ENCODE assay signal across 23 cellular contexts in genomic region chr1:216766633-216767325, GRCh38. TPM values are rescaled to one million over a fixed set of nuclear protein-coding genes. Genes with fewer than 3 reads are reported as not detected.
DNase-seq lines count a peak whose midpoint lies in the region; ATAC-seq and TF ChIP-seq lines count a peak whose summit lies in the region.
"Had no signal": no experiment of that assay in that cellular context is flagged by ENCODE, and none has a peak within 500 bp of the region (broad histone marks: within the 10 kb centered on the region; RNA-seq: fewer than 3 reads in every experiment).

No MANE protein-coding gene starts in this region.

- H3K36me3 Mint-ChIP-seq in immature natural killer cell: no peaks in the 10 kb centered on the region
- H3K36me3 Mint-ChIP-seq: activated CD4-positive, alpha-beta memory T cell treated with anti-CD3 and anti-CD28 coated beads for 36 hours; CD8-positive, alpha-beta T cell had no signal

- H3K36me3 ChIP-seq in skeletal muscle tissue (ENCODE audit: control insufficient read depth in 3 of 3, insufficient read depth in 3 of 3, low read length in 3 of 3): no peaks in the 10 kb centered on the region
- no peaks in the 10 kb centered on the region for H3K36me3 ChIP-seq in SJCRH30
- H3K36me3 ChIP-seq: breast epithelium, tibial nerve had no signal

- peaks cover 0 to 37% (median 7%) of the 10 kb centered on the region in 6 donors for H3K9me3 Mint-ChIP-seq in immature natural killer cell
- H3K9me3 Mint-ChIP-seq: activated B cell treated with CpG ODN at 0.5 μM for 24 hours; activated CD4-positive, alpha-beta memory T cell treated with anti-CD3 and anti-CD28 coated beads for 36 hours; CD8-positive, alpha-beta T cell; dendritic cell treated with granulocyte-macrophage colony-stimulating factor and Interleukin-4, amounts not matched to agents 40 ng/mL and 50 ng/mL, for 4 days had no signal

- H3K4me3 Mint-ChIP-seq in immature natural killer cell: no peak overlapping the region
- H3K4me3 Mint-ChIP-seq: activated B cell treated with CpG ODN at 0.5 μM for 24 hours; activated CD4-positive, alpha-beta memory T cell treated with anti-CD3 and anti-CD28 coated beads for 36 hours; CD8-positive, alpha-beta T cell; dendritic cell treated with granulocyte-macrophage colony-stimulating factor and Interleukin-4, amounts not matched to agents 40 ng/mL and 50 ng/mL, for 4 days; stimulated activated naive CD8-positive, alpha-beta T cell treated with anti-CD3 and anti-CD28 coated beads, Interleukin-15, amount 100 ng/mL, for 72 hours had no signal

- ATAC-seq in foreskin keratinocyte: peak; percentile 76
- ATAC-seq: CD8-positive, alpha-beta T cell; stimulated activated naive CD8-positive, alpha-beta T cell treated with anti-CD3 and anti-CD28 coated beads, Interleukin-15, amount 100 ng/mL, for 72 hours had no signal

- DNase-seq in HT1080 (ENCODE audit: low read depth) (peak; percentile 11), T1000 (lab: John Stamatoyannopoulos, UW) (peak; percentile 6), foreskin keratinocyte (peak; percentile 41 to 65), immature natural killer cell (no peak), SW 1271 (lab: John Stamatoyannopoulos, UW) (no peak), SJCRH30 (no peak)
- DNase-seq in activated CD8-positive, alpha-beta memory T cell treated with anti-CD3 and anti-CD28 coated beads, Interleukin-2, amount 50 U/mL, for 48 hours: no peak
- DNase-seq: activated B cell treated with CpG ODN at 0.5 μM for 24 hours; activated CD4-positive, alpha-beta memory T cell treated with anti-CD3 and anti-CD28 coated beads for 36 hours; activated effector memory CD4-positive, alpha-beta T cell treated with Interleukin-2 at 50 U/mL for 16 hours; AML-193; CD8-positive, alpha-beta T cell; DND-41; GM23248; hypothalamus; islet precursor cell; NCI-H524 treated with DMSO at 0.1 percent for 48 hours; stimulated activated naive CD8-positive, alpha-beta T cell treated with anti-CD3 and anti-CD28 coated beads, Interleukin-15, amount 100 ng/mL, for 72 hours had no signal

- H3K9me3 ChIP-seq in skeletal muscle tissue (ENCODE audit: control insufficient read depth in 3 of 3, low read length in 3 of 3): no peaks in the 10 kb centered on the region
- no peaks in the 10 kb centered on the region for H3K9me3 ChIP-seq in SJCRH30 (replicated peaks)
- H3K9me3 ChIP-seq: breast epithelium, tibial nerve had no signal

- H3K4me1 ChIP-seq in foreskin keratinocyte (peaks cover 27% of the 10 kb centered on the region), skeletal muscle tissue (ENCODE audit: control insufficient read depth in 3 of 3, insufficient read depth in 3 of 3, low read length in 3 of 3) (peaks cover 0 to 2% (median 0%) of the 10 kb centered on the region in 3 donors), SJCRH30 (no peaks in the 10 kb centered on the region)
- H3K4me1 ChIP-seq: breast epithelium, tibial nerve had no signal

- H3K4me3 ChIP-seq in skeletal muscle tissue (ENCODE audit: low read length in 3 of 3) (peak overlapping the region in 2 of 3 donors; percentile 8 to 21), SJCRH30 (no peak overlapping the region)
- H3K4me3 ChIP-seq: breast epithelium, GM23248, tibial nerve had no signal

- TF ChIP-seq CTCF in foreskin keratinocyte (conservative IDR thresholded peaks at IDR 0.05): no peak

- H3K9ac ChIP-seq in skeletal muscle tissue (ENCODE audit: low read depth in 1 of 3, low read length in 3 of 3): peak overlapping the region in 1 of 3 donors; percentile 46
- H3K9ac ChIP-seq: GM23248 had no signal

- no peaks in the 10 kb centered on the region for H3K27me3 ChIP-seq in foreskin keratinocyte
- no peaks in the 10 kb centered on the region for H3K27me3 ChIP-seq in skeletal muscle tissue (ENCODE audit: control insufficient read depth in 3 of 3, insufficient read depth in 3 of 3, low read length in 3 of 3)
- no peaks in the 10 kb centered on the region for H3K27me3 ChIP-seq in SJCRH30
- H3K27me3 ChIP-seq: breast epithelium, tibial nerve had no signal

- no peak overlapping the region for H3K27ac ChIP-seq in foreskin keratinocyte
- no peak overlapping the region for H3K27ac ChIP-seq in skeletal muscle tissue (ENCODE audit: low read depth, low read length)
- H3K27ac ChIP-seq in SJCRH30: no peak overlapping the region
- H3K27ac ChIP-seq: breast epithelium, GM23248, RWPE1, tibial nerve had no signal

- no peaks in the 10 kb centered on the region for H3K4me1 Mint-ChIP-seq in immature natural killer cell
- H3K4me1 Mint-ChIP-seq: activated B cell treated with CpG ODN at 0.5 μM for 24 hours; stimulated activated naive CD8-positive, alpha-beta T cell treated with anti-CD3 and anti-CD28 coated beads, Interleukin-15, amount 100 ng/mL, for 72 hours had no signal

- no peak overlapping the region for H3K27ac Mint-ChIP-seq in immature natural killer cell
- H3K27ac Mint-ChIP-seq: activated B cell treated with CpG ODN at 0.5 μM for 24 hours; activated CD4-positive, alpha-beta memory T cell treated with anti-CD3 and anti-CD28 coated beads for 36 hours; CD8-positive, alpha-beta T cell; dendritic cell treated with granulocyte-macrophage colony-stimulating factor and Interleukin-4, amounts not matched to agents 40 ng/mL and 50 ng/mL, for 4 days; stimulated activated naive CD8-positive, alpha-beta T cell treated with anti-CD3 and anti-CD28 coated beads, Interleukin-15, amount 100 ng/mL, for 72 hours had no signal

- peaks cover 0 to 4% (median 2%) of the 10 kb centered on the region in 3 donors for H3K27me3 Mint-ChIP-seq in immature natural killer cell (ENCODE audit: low read depth in 3 of 3)
- H3K27me3 Mint-ChIP-seq: activated B cell treated with CpG ODN at 0.5 μM for 24 hours; activated CD4-positive, alpha-beta memory T cell treated with anti-CD3 and anti-CD28 coated beads for 36 hours; dendritic cell treated with granulocyte-macrophage colony-stimulating factor and Interleukin-4, amounts not matched to agents 40 ng/mL and 50 ng/mL, for 4 days; stimulated activated naive CD8-positive, alpha-beta T cell treated with anti-CD3 and anti-CD28 coated beads, Interleukin-15, amount 100 ng/mL, for 72 hours had no signal

RNA-seq across cellular contexts. Expression of gene ESRRG, which starts 43.5 kb away (rescaled TPM):
- total RNA-seq in HT1080 (2014; rRNA removed; shearing (Covaris generic)): 0.13 and 0.14 TPM in 2 replicates
- 0.03 and 0.11 TPM in 2 replicates for polyA plus RNA-seq in HT1080 (2015; cell fraction: cytosol; rRNA removed)
- polyA plus RNA-seq in HT1080 (2015; cell fraction: nucleus; rRNA removed): 0.02 and 0.05 TPM in 2 replicates
- total RNA-seq in foreskin keratinocyte (0.03 and 0.07 TPM in 2 replicates), skeletal muscle tissue (25.1 TPM)
- polyA plus RNA-seq in foreskin keratinocyte (0.01 and 0.02 TPM in 2 replicates), immature natural killer cell (not detected)
- total RNA-seq in SJCRH30 (2014; rRNA removed; shearing (Covaris generic)): 0.66 and 1.0 TPM in 2 replicates
- total RNA-seq: activated B cell treated with CpG ODN at 0.5 μM for 24 hours; activated CD4-positive, alpha-beta memory T cell treated with anti-CD3 and anti-CD28 coated beads for 36 hours; CD8-positive, alpha-beta T cell; GM23248 had no signal
- polyA plus RNA-seq: GM23248 had no signal

Comparison
In these comparisons a context has a peak if more than half of its experiments do, and no peak if none do; other contexts are left out.
1. DNase-seq: peak in HT1080 (single experiment), T1000 (single experiment) and foreskin keratinocyte (2 of 2); none in immature natural killer cell (0 of 3), SW 1271 (0 of 2), activated CD8-positive, alpha-beta memory T cell treated with anti-CD3 and anti-CD28 coated beads, Interleukin-2, amount 50 U/mL, for 48 hours (single experiment) and SJCRH30 (0 of 2).
2. RNA of gene ESRRG, which starts 43.5 kb away (total RNA-seq): 25.1 TPM in skeletal muscle tissue (single experiment); 0.66 to 1.0 TPM in SJCRH30, 0.13 to 0.14 TPM in HT1080 and 0.03 to 0.07 TPM in foreskin keratinocyte; every median in the first group is over 10 times any median in the second.